1 cellular context compared by ENCODE assay signal in genomic region chr19:1296575-1297271, GRCh38.
A peak's percentile ranks its signal among the peaks of the same experiment; 100 is the strongest.
TF ChIP-seq lines count a peak whose summit lies in the region.

No MANE protein-coding gene starts in this region.

TF ChIP-seq in HEK293, 187 proteins besides CTCF, POLR2A, EP300 and RAD21 (continued from another document):
- TF ChIP-seq BCL11A (tag by site-specific recombination; IDR thresholded peaks at IDR 0.05; ENCODE audit: low read depth) (no peak), ZBTB7A (tag by site-specific recombination; IDR thresholded peaks at IDR 0.05; ENCODE audit: low read depth) (0 out of 2 replicates have a peak, but pooled peaks have one; percentile 18), ELK4 (IDR thresholded peaks at IDR 0.05; ENCODE audit: borderline replicate concordance, low read depth, low read length) (no peak), ZNF510 (tag by site-specific recombination; IDR thresholded peaks at IDR 0.05; ENCODE audit: insufficient replicate concordance) (no peak), HIC1 (tag by site-specific recombination; IDR thresholded peaks at IDR 0.05) (0 out of 2 replicates have a peak, but pooled peaks have one; percentile 16), ZNF174 (tag by site-specific recombination; IDR thresholded peaks at IDR 0.05) (no peak), ZNF26 (tag by site-specific recombination; IDR thresholded peaks at IDR 0.05) (no peak), PRDM1 (tag by site-specific recombination; IDR thresholded peaks at IDR 0.05) (no peak), ZBTB48 (tag by site-specific recombination; IDR thresholded peaks at IDR 0.05) (no peak)
